ENCODE assay signal across 21 cellular contexts in genomic region chr1:58746757-58747156, GRCh38. TPM values are rescaled to one million over a fixed set of nuclear protein-coding genes. Genes with fewer than 3 reads are reported as not detected.
A peak's percentile ranks its signal among the peaks of the same experiment; 100 is the strongest.
DNase-seq lines count a peak whose midpoint lies in the region; ATAC-seq and TF ChIP-seq lines count a peak whose summit lies in the region.
"Had no signal": no experiment of that assay in that cellular context is flagged by ENCODE, and none has a peak within 500 bp of the region (broad histone marks: within the 10 kb centered on the region; RNA-seq: fewer than 3 reads in every experiment).

No MANE protein-coding gene starts in this region.

- H3K4me1 ChIP-seq in SJSA1 (replicated peaks) = peaks cover 21% of the 10 kb centered on the region
- H3K4me1 ChIP-seq: A549, BLaER1 had no signal

- ATAC-seq in HG02798 (IDR thresholded peaks at IDR 0.05; ENCODE audit: poor library complexity, unreplicated experiment) = no peak
- ATAC-seq: A549, Right ventricle myocardium inferior had no signal

- H3K4me3 ChIP-seq in SJSA1 = no peak overlapping the region
- no peak overlapping the region for H3K4me3 ChIP-seq in fibroblast of villous mesenchyme (ENCODE audit: low read depth, low read length)
- H3K4me3 ChIP-seq: A549, BLaER1, K562 had no signal

- no peaks in the 10 kb centered on the region for H3K9me3 ChIP-seq in SJSA1 (replicated peaks)
- H3K9me3 ChIP-seq: A549, BLaER1, SK-N-SH had no signal

- no peaks in the 10 kb centered on the region for H3K36me3 ChIP-seq in SJSA1
- H3K36me3 ChIP-seq: BLaER1 had no signal

- TF ChIP-seq CTCF in fibroblast of villous mesenchyme (IDR thresholded peaks at IDR 0.05; ENCODE audit: insufficient read depth, low read depth, low read length) = no peak

- H3K27ac ChIP-seq in SJSA1 = peak overlapping the region; percentile 34
- H3K27ac ChIP-seq: A549, BLaER1 had no signal

- peak; percentile 46 for DNase-seq in EL
- DNase-seq in HT-29 (ENCODE audit: low spot score) = peak; percentile 59
- peak; percentile 52 to 58 for DNase-seq in SJSA1 (ENCODE audit: low read depth in 1 of 2, low spot score in 2 of 2)
- peak; percentile 33 for DNase-seq in fibroblast of villous mesenchyme (ENCODE audit: low read depth)
- DNase-seq in activated CD8-positive, alpha-beta memory T cell treated with anti-CD3 and anti-CD28 coated beads, Interleukin-2, amount 50 U/mL, for 4 hours = no peak
- DNase-seq in SIG-M5 treated with dmso at 0.1 percent for 504 hours (lab: John Stamatoyannopoulos, UW; ENCODE audit: unreplicated experiment) = no peak
- no peak for DNase-seq in NOMO-1 treated with dmso at 0.1 percent for 144 hours (lab: John Stamatoyannopoulos, UW; ENCODE audit: unreplicated experiment)
- DNase-seq: CD4-positive, alpha-beta memory T cell; H7; NCI-H1417 treated with DMSO at 0.1 percent for 48 hours; NCI-H1930; NCI-H226; NCI-H524; NCI-H82; SK-N-SH; T-helper 1 cell had no signal

- H3K27me3 ChIP-seq in SJSA1 (replicated peaks) = no peaks in the 10 kb centered on the region
- H3K27me3 ChIP-seq: BLaER1 had no signal

RNA-seq across cellular contexts. Expression of gene JUN, which starts 37.1 kb away (rescaled TPM):
- 531 and 547 TPM in 2 replicates for total RNA-seq in HT-29 (2014; rRNA removed; shearing (Covaris generic))
- 80.9 and 102 TPM in 2 replicates for total RNA-seq in SJSA1 (2014; rRNA removed; shearing (Covaris generic))
- total RNA-seq in fibroblast of villous mesenchyme = 71.2 and 84.6 TPM in 2 replicates

RNA-seq across cellular contexts. Expression of gene MYSM1, which starts 46.9 kb away (rescaled TPM):
- 4.7 and 10.5 TPM in 2 replicates for total RNA-seq in HT-29 (2014; rRNA removed; shearing (Covaris generic))
- 12.7 and 14.1 TPM in 2 replicates for total RNA-seq in SJSA1 (2014; rRNA removed; shearing (Covaris generic))
- total RNA-seq in fibroblast of villous mesenchyme = 19.0 and 25.0 TPM in 2 replicates

Comparison
In these comparisons a context has a peak if more than half of its experiments do, and no peak if none do; other contexts are left out.
1. DNase-seq: peak in EL (single experiment), HT-29 (single experiment), SJSA1 (2 of 2) and fibroblast of villous mesenchyme (single experiment); none in activated CD8-positive, alpha-beta memory T cell treated with anti-CD3 and anti-CD28 coated beads, Interleukin-2, amount 50 U/mL, for 4 hours (single experiment), SIG-M5 treated with dmso at 0.1 percent for 504 hours (single experiment) and NOMO-1 treated with dmso at 0.1 percent for 144 hours (single experiment).